Comparison of ENCODE assay signal across 1 cellular context in genomic region chr9:33076360-33077004, GRCh38.
TF ChIP-seq lines count a peak whose summit lies in the region.

TSS of gene SMU1 (minus strand) at chr9:33076674. CDS start at chr9:33076608, 66 bp downstream.

TF ChIP-seq in K562, 482 proteins besides CTCF, POLR2A, EP300 and RAD21 (continued from another document and continues in another):
- TF ChIP-seq ZNF318 (IDR thresholded peaks at IDR 0.05; ENCODE audit: borderline replicate concordance in 1 of 2, low read depth in 1 of 2) (no peak), HSF4 (CRISPR knock-in tag; IDR thresholded peaks at IDR 0.05; ENCODE audit: borderline replicate concordance) (no peak), NFRKB (IDR thresholded peaks at IDR 0.05; ENCODE audit: low read depth) (no peak), ZNF518B (CRISPR knock-in tag; IDR thresholded peaks at IDR 0.05) (no peak), ZNF212 (CRISPR knock-in tag; IDR thresholded peaks at IDR 0.05) (no peak), TAF15 (IDR thresholded peaks at IDR 0.05; ENCODE audit: low read depth, low read length) (no peak), ZBTB1 (CRISPR knock-in tag; IDR thresholded peaks at IDR 0.05; ENCODE audit: borderline replicate concordance, low read depth) (no peak), ZBTB43 (CRISPR knock-in tag; IDR thresholded peaks at IDR 0.05) (no peak), USF1 (CRISPR knock-in tag; IDR thresholded peaks at IDR 0.05) (no peak), WHSC1 (IDR thresholded peaks at IDR 0.05; ENCODE audit: low read length) (no peak), GATAD2B (IDR thresholded peaks at IDR 0.05; ENCODE audit: borderline replicate concordance) (no peak), CREM (IDR thresholded peaks at IDR 0.05; ENCODE audit: low read depth) (peak; percentile 100), KDM2B (CRISPR knock-in tag; IDR thresholded peaks at IDR 0.05) (no peak), CC2D1A (IDR thresholded peaks at IDR 0.05) (no peak), GTF2E2 (tag; IDR thresholded peaks at IDR 0.05) (no peak), SAFB (IDR thresholded peaks at IDR 0.05; ENCODE audit: borderline replicate concordance, low read depth, low read length) (no peak), TBL1XR1 (IDR thresholded peaks at IDR 0.05; ENCODE audit: low read length in 2 of 2) (no peak), MED1 (CRISPR knock-in tag; IDR thresholded peaks at IDR 0.05; ENCODE audit: borderline replicate concordance) (no peak), CHD7 (IDR thresholded peaks at IDR 0.05; ENCODE audit: low read depth, low read length) (no peak), RFX5 (IDR thresholded peaks at IDR 0.05; ENCODE audit: low read depth, low read length) (no peak), ZBED1 (IDR thresholded peaks at IDR 0.05) (no peak), ARID2 (IDR thresholded peaks at IDR 0.05) (no peak), KLF1 (tag; IDR thresholded peaks at IDR 0.05) (no peak), HDAC6 (IDR thresholded peaks at IDR 0.05; ENCODE audit: low read depth, low read length) (no peak), UBTF (IDR thresholded peaks at IDR 0.05; ENCODE audit: borderline replicate concordance in 1 of 2, low read depth in 2 of 2, low read length in 2 of 2) (no peak), MIER1 (IDR thresholded peaks at IDR 0.05; ENCODE audit: low read depth) (no peak), PRPF4 (IDR thresholded peaks at IDR 0.05; ENCODE audit: insufficient read depth, low read depth, low read length, poor library complexity, severe bottlenecking) (no peak), ZNF184 (CRISPR knock-in tag; IDR thresholded peaks at IDR 0.05) (no peak)
